In the genomic region with DNA sequence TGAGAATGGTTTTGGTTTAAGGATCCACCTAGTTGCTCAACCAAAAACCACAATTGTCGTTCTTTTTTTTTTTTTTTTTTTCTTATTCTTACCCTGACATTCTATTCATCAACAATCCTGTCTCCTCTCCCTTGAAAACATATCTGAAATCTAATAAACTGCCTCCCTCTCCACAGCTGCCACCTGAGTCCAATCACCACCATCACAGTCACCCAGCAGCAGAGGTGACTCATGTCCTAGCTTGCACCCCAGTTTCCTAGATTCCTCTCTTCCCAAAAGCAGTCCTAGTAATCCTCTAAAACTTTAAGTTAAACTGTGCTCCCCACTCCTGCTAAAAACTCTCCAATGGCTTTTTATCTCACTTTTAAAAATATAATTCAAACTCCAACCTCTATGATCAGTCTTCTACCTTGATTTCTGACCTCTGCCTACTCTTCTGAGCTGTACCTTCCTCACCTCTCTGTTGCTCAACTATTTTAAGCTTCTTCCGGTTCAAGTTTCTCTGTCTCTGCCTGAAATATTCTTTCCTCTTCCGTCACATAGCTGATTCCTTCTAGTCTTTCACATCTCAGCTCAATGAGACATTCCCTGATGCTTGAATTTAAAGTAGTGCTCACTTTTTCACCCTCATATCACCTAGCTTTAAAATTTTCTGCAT, we compare ENCODE assay signal across 1 cellular context.
TF ChIP-seq lines count a peak whose summit lies in the region.

No MANE protein-coding gene starts in this region.

TF ChIP-seq in H1, 55 proteins besides CTCF, POLR2A, EP300 and RAD21 (continued from another document):
- TF ChIP-seq CHD7 (IDR thresholded peaks at IDR 0.05; ENCODE audit: insufficient replicate concordance, low read length) (no peak), JUN (IDR thresholded peaks at IDR 0.05; ENCODE audit: low read depth, low read length) (no peak), MAX (IDR thresholded peaks at IDR 0.05) (no peak), RXRA (IDR thresholded peaks at IDR 0.05; ENCODE audit: insufficient read depth, low read depth, low read length) (no peak), RNF2 (IDR thresholded peaks at IDR 0.05; ENCODE audit: borderline replicate concordance, low read depth, low read length, missing control alignments, poor library complexity, severe bottlenecking) (no peak), POU5F1 (IDR thresholded peaks at IDR 0.05; ENCODE audit: low read depth, low read length) (no peak), SP4 (IDR thresholded peaks at IDR 0.05; ENCODE audit: low read length) (no peak), CBX5 (IDR thresholded peaks at IDR 0.05; ENCODE audit: low read depth, low read length) (no peak)
TF ChIP-seq in H1: peak in this region for 0.
